In the genomic region with DNA sequence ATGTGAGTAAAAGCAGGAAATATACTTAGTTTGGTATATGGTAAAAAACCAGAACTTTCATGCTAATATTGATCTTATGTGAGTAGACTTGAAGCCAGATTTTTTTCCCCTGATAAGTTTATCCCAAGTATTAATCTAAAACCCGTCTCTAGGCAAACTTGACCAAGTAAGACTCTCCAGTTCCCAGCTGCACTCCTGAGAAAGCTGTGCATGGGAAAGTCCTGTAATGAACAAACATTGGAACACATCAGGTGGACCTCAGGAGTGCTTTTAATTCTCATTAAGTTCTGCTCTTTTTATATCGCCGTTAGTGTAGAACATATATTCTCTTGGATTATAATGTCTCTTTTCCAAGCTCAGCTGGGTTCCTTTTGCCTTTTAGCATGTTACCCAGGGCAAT, we compare ENCODE assay signal across 1 cellular context.
TF ChIP-seq lines count a peak whose summit lies in the region.

No MANE protein-coding gene starts in this region.

TF ChIP-seq in WTC11, 78 proteins besides CTCF, POLR2A, EP300 and RAD21 (continued from another document):
- TF ChIP-seq, protein P1, sequence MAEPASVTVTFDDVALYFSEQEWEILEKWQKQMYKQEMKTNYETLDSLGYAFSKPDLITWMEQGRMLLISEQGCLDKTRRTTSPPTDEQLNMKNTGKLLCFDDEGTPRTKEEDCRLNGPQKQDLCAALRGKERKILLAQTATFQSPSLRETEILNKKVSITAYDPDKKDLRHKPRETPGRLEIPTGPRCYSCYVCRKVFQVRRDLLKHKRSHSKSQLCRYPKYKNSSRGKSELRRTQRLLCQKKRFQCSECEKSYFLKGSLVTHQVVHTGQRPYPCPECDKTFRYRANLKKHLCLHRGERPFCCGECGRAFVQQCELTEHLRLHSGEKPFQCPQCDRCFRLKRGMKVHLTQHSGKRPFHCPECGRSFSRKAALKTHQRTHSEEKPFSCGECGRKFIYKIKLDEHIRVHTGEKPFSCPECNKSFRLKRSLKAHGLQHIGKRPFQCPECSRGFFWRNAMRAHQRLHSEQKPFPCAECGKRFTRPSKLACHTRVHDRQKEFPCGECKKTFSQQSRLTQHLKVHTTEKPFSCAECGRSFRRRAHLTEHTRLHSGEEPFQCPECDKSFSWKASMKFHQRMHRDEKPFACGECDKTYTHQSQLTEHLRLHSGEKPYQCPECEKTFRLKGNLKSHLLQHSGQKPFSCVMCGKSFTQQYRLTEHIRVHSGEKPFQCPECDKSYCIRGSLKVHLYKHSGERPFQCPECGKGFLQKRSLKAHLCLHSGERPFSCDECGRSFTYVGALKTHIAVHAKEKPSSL (CRISPR knock-in tag; conservative IDR thresholded peaks at IDR 0.05), result no peak
- TF ChIP-seq ATF1 (CRISPR knock-in tag; IDR thresholded peaks at IDR 0.05) (no peak), ZNF232 (CRISPR knock-in tag; IDR thresholded peaks at IDR 0.05) (no peak), HMGA2 (CRISPR knock-in tag; IDR thresholded peaks at IDR 0.05) (no peak), CBFB (CRISPR knock-in tag; IDR thresholded peaks at IDR 0.05; ENCODE audit: low read depth) (no peak), MXD4 (CRISPR knock-in tag; IDR thresholded peaks at IDR 0.05; ENCODE audit: borderline replicate concordance) (no peak)
- TF ChIP-seq, protein P2, sequence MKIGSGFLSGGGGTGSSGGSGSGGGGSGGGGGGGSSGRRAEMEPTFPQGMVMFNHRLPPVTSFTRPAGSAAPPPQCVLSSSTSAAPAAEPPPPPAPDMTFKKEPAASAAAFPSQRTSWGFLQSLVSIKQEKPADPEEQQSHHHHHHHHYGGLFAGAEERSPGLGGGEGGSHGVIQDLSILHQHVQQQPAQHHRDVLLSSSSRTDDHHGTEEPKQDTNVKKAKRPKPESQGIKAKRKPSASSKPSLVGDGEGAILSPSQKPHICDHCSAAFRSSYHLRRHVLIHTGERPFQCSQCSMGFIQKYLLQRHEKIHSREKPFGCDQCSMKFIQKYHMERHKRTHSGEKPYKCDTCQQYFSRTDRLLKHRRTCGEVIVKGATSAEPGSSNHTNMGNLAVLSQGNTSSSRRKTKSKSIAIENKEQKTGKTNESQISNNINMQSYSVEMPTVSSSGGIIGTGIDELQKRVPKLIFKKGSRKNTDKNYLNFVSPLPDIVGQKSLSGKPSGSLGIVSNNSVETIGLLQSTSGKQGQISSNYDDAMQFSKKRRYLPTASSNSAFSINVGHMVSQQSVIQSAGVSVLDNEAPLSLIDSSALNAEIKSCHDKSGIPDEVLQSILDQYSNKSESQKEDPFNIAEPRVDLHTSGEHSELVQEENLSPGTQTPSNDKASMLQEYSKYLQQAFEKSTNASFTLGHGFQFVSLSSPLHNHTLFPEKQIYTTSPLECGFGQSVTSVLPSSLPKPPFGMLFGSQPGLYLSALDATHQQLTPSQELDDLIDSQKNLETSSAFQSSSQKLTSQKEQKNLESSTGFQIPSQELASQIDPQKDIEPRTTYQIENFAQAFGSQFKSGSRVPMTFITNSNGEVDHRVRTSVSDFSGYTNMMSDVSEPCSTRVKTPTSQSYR (CRISPR knock-in tag; IDR thresholded peaks at IDR 0.05), result no peak
